23 cellular contexts compared by ENCODE assay signal in genomic region chr18:61963705-61964104, GRCh38.
"Had no signal": no experiment of that assay in that cellular context is flagged by ENCODE, and none has a peak within 500 bp of the region (broad histone marks: within the 10 kb centered on the region; RNA-seq: fewer than 3 reads in every experiment).

No MANE protein-coding gene starts in this region.

- ATAC-seq: activated CD4-positive, CD25-positive, alpha-beta regulatory T cell treated with anti-CD3 and anti-CD28 coated beads, Interleukin-2, amount 50 U/mL, for 24 hours; activated CD8-positive, alpha-beta T cell treated with anti-CD3 and anti-CD28 coated beads for 36 hours; activated naive CD8-positive, alpha-beta T cell treated with anti-CD3 and anti-CD28 coated beads, Interleukin-2, amount 50 U/mL, for 24 hours; gastroesophageal sphincter; natural killer cell treated with Interleukin-12 subunit alpha and Interleukin-12 subunit beta and Interleukin-15 and Interleukin-18, amount 100 ng/mL, for 72 hours; stimulated activated memory B cell treated with anti-CD40 and anti-IgM and Interleukin-4, amounts not matched to agents 10 μg/mL and 1 μg/mL and 100 μg/mL, for 72 hours had no signal

- H3K4me3 ChIP-seq: colonic mucosa, esophagus squamous epithelium, gastroesophageal sphincter, sigmoid colon, smooth muscle cell, upper lobe of left lung had no signal

- H3K27ac ChIP-seq: brain microvascular endothelial cell, colonic mucosa, esophagus squamous epithelium, neutrophil, parathyroid adenoma, sigmoid colon, upper lobe of left lung, VCaP had no signal

- H3K27me3 ChIP-seq: brain microvascular endothelial cell, colonic mucosa, esophagus squamous epithelium, gastroesophageal sphincter, neutrophil, sigmoid colon, upper lobe of left lung had no signal

- DNase-seq: activated CD4-positive, alpha-beta T cell treated with anti-CD3 and anti-CD28 coated beads, Interleukin-2, amount 10 ng/mL, durations not matched to agents 7 days and 5 days; activated CD8-positive, alpha-beta T cell treated with anti-CD3 and anti-CD28 coated beads for 36 hours; activated gamma-delta T cell; activated naive CD4-positive, alpha-beta T cell treated with anti-CD3 and anti-CD28 coated beads, Interleukin-2, amount 50 U/mL, for 16 hours; activated naive CD8-positive, alpha-beta T cell treated with anti-CD3 and anti-CD28 coated beads, Interleukin-2, amount 50 U/mL, for 24 hours; brain microvascular endothelial cell; colonic mucosa; esophagus squamous epithelium; head of caudate nucleus; kidney; midbrain; sigmoid colon; SK-N-SH; stimulated activated CD4-positive, alpha-beta T cell treated with anti-CD3 and anti-CD28 coated beads, Interleukin-15, amount 100 ng/mL, for 24 hours; upper lobe of left lung had no signal

- H3K36me3 ChIP-seq: brain microvascular endothelial cell, colonic mucosa, esophagus squamous epithelium, gastroesophageal sphincter, neutrophil, sigmoid colon, upper lobe of left lung had no signal

- FAIRE-seq: kidney had no signal

- H3K4me1 ChIP-seq: colonic mucosa, parathyroid adenoma, upper lobe of left lung had no signal

- H3K9me3 ChIP-seq: colonic mucosa, esophagus squamous epithelium, gastroesophageal sphincter, neutrophil, sigmoid colon, SK-N-SH, upper lobe of left lung had no signal
